Comparison of ENCODE assay signal across 8 cellular contexts in the genomic region with DNA sequence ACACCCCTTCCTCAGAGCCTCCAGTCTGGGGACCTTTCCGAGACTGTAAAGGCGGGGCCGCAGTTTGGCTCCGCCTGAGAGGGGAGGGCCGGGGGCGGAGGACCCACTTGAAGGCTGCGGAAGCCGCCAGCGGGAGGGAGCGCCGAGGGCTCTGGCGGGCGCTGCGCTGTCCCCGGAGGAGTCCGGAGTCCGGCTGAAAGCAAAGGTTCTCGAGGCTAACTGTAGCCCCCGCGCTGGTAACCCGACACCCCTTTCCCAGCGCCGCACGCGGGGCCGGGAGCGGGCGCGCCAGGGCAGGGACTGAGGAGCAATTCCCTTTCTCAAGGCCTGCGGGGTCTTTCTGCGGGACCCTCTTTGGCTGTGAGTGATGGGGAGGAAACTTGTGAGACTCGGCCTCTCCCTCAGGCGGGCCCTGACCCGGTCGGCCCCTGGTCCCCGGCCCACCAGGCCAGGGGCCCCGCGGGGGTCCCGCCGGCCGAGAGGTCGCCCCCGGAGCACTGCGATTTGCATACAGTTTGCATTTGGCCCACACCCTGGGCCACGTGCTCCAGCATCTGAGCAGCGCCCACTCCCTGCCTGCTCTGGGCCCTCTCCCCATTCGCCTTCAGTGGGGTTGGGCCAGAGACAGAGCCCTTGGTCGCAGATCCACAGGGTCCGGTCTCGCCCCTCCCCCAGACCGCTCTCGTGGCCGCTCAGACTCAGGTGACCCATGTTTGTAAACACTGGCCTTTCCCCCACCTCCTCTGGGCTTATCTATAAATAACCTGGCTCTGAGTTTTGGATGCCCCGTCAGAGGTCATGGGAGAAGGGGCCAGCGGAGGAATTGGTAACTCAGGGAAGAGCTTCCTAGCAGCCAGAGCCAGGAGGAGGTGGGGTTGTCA. TPM values are rescaled to one million over a fixed set of nuclear protein-coding genes. Genes with fewer than 3 reads are reported as not detected.
DNase-seq lines count a peak whose midpoint lies in the region; ATAC-seq and TF ChIP-seq lines count a peak whose summit lies in the region.

No MANE protein-coding gene starts in this region.

- intact Hi-C loops in right lobe of liver (cut with DNase I) = no loop called here

- H3K36me3 ChIP-seq in duodenal mucosa (ENCODE audit: control insufficient read depth in 1 of 2, insufficient read depth in 2 of 2, low read length in 2 of 2) (no peaks in the 10 kb centered on the region), right lobe of liver (no peaks in the 10 kb centered on the region)

- H3K27ac ChIP-seq in duodenal mucosa (ENCODE audit: low read depth, low read length) = no peak overlapping the region
- H3K27ac ChIP-seq in right lobe of liver = peak overlapping the region in 1 of 3 donors; percentile 49

- H3K4me1 ChIP-seq in duodenal mucosa (ENCODE audit: control insufficient read depth in 1 of 2, insufficient read depth in 2 of 2, low read length in 2 of 2) (peaks cover 8 to 14% of the 10 kb centered on the region in 2 donors), right lobe of liver (peaks cover 0 to 6% (median 2%) of the 10 kb centered on the region in 4 donors)

- H3K27me3 ChIP-seq in duodenal mucosa (ENCODE audit: control insufficient read depth in 1 of 2, insufficient read depth in 2 of 2, low read length in 2 of 2) = peaks cover 6 to 10% of the 10 kb centered on the region in 2 donors
- no peaks in the 10 kb centered on the region for H3K27me3 ChIP-seq in right lobe of liver

- peak overlapping the region; percentile 66 to 68 for H3K4me3 ChIP-seq in duodenal mucosa (ENCODE audit: low read depth in 1 of 2, low read length in 2 of 2)
- peak overlapping the region; percentile 43 to 65 (median 54) for H3K4me3 ChIP-seq in right lobe of liver

- no peaks in the 10 kb centered on the region for H3K9me3 ChIP-seq in duodenal mucosa (ENCODE audit: control insufficient read depth in 1 of 2, low read length in 2 of 2)
- H3K9me3 ChIP-seq in right lobe of liver = no peaks in the 10 kb centered on the region

- peak overlapping the region; percentile 18 to 37 for H3K9ac ChIP-seq in duodenal mucosa (ENCODE audit: low read depth in 1 of 2, low read length in 2 of 2)

- peak; percentile 68 for ATAC-seq in GM19351 (IDR thresholded peaks at IDR 0.05; ENCODE audit: unreplicated experiment)
- ATAC-seq in right lobe of liver = peak; percentile 90 to 95 (median 92)
- no peak for ATAC-seq in GM19035 (IDR thresholded peaks at IDR 0.05; ENCODE audit: unreplicated experiment)
- ATAC-seq in GM21737 (IDR thresholded peaks at IDR 0.05; ENCODE audit: unreplicated experiment) = no peak

- 2% methylated on average over 13 of the region's 55 CpGs for WGBS in right lobe of liver (ENCODE audit: insufficient coverage, low coverage, low lambda C conversion rate, missing lambda C conversion rate)

- TF ChIP-seq POLR2A in right lobe of liver (IDR thresholded peaks at IDR 0.05) = no peak

- TF ChIP-seq CTCF in right lobe of liver (IDR thresholded peaks at IDR 0.05) = no peak

- DNase-seq in NCI-H2171 treated with DMSO at 0.1 percent for 48 hours (lab: John Stamatoyannopoulos, UW) = peak; percentile 34
- DNase-seq in activated CD4-positive, alpha-beta T cell treated with anti-CD3 and anti-CD28 coated beads, Interleukin-2, amount 50 U/mL, for 48 hours = peak; percentile 83 to 85
- peak; percentile 68 to 85 (median 76) for DNase-seq in right lobe of liver
- DNase-seq in stimulated activated CD4-positive, alpha-beta T cell treated with anti-CD3 and anti-CD28 coated beads, Interleukin-4, amount 100 ng/mL, for 1 hour = peak; percentile 61

RNA-seq across cellular contexts. Expression of gene ART5, which starts 0.5 kb away (rescaled TPM):
- total RNA-seq in right lobe of liver = under 1 TPM in 2 of 6 experiments, not detected in 4; 0.35 to 0.59 TPM

RNA-seq across cellular contexts. Expression of gene ART1, which starts 2.6 kb away (rescaled TPM):
- not detected for total RNA-seq in right lobe of liver

RNA-seq across cellular contexts. Expression of gene CHRNA10, which starts 28.9 kb away (rescaled TPM):
- total RNA-seq in right lobe of liver = 1 to 10 TPM in 1 of 6 experiments, under 1 TPM in 5; 0.25 to 1.2 (median 0.41) TPM

Comparison
In these comparisons a context has a peak if more than half of its experiments do, and no peak if none do; other contexts are left out.
1. ATAC-seq: peak in GM19351 (single experiment) and right lobe of liver (4 of 4); none in GM19035 (single experiment) and GM21737 (single experiment).
2. DNase-seq: peak in every context shown above with its lines; median percentile 84 in activated CD4-positive, alpha-beta T cell treated with anti-CD3 and anti-CD28 coated beads, Interleukin-2, amount 50 U/mL, for 48 hours; 76 in right lobe of liver; 61 in stimulated activated CD4-positive, alpha-beta T cell treated with anti-CD3 and anti-CD28 coated beads, Interleukin-4, amount 100 ng/mL, for 1 hour; 34 in NCI-H2171 treated with DMSO at 0.1 percent for 48 hours.